In genomic region chr9:114389612-114390368, GRCh38 we compare ENCODE assay signal across 10 cellular contexts. TPM values are rescaled to one million over a fixed set of nuclear protein-coding genes. Genes with fewer than 3 reads are reported as not detected.
DNase-seq lines count a peak whose midpoint lies in the region; ATAC-seq and TF ChIP-seq lines count a peak whose summit lies in the region.
"Had no signal": no experiment of that assay in that cellular context is flagged by ENCODE, and none has a peak within 500 bp of the region (broad histone marks: within the 10 kb centered on the region; RNA-seq: fewer than 3 reads in every experiment).

No MANE protein-coding gene starts in this region.

- ATAC-seq in activated CD8-positive, alpha-beta memory T cell treated with anti-CD3 and anti-CD28 coated beads, Interleukin-2, amount 10 ng/mL, durations not matched to agents 7 days and 5 days = no peak
- no peak for ATAC-seq in HG02759 (IDR thresholded peaks at IDR 0.05; ENCODE audit: unreplicated experiment)

- 73 to 88% methylated on average over 3 to 7 of the region's 7 CpGs for WGBS in endodermal cell (ENCODE audit: insufficient coverage in 1 of 2, insufficient read length in 1 of 2), 2 experiments
- 79 to 84% (median 80%) methylated on average over 7 of the region's 7 CpGs for WGBS in stomach, 5 donors

- H3K27me3 ChIP-seq in OCI-LY1 (ENCODE audit: insufficient read depth, low read length) = no peaks in the 10 kb centered on the region
- peaks cover 36% of the 10 kb centered on the region for H3K27me3 ChIP-seq in endodermal cell (ENCODE audit: control insufficient read depth, insufficient read depth, low read length, poor library complexity, severe bottlenecking)
- H3K27me3 ChIP-seq in stomach = no peaks in the 10 kb centered on the region
- H3K27me3 ChIP-seq: dorsolateral prefrontal cortex had no signal

- peak; percentile 72 for DNase-seq in activated CD8-positive, alpha-beta memory T cell treated with anti-CD3 and anti-CD28 coated beads, Interleukin-2, amount 10 ng/mL, durations not matched to agents 7 days and 5 days
- DNase-seq in activated CD8-positive, alpha-beta memory T cell treated with anti-CD3 and anti-CD28 coated beads, Interleukin-2, amount 50 U/mL, for 4 hours = no peak
- DNase-seq in endodermal cell (peak; percentile 52), stomach (no peak), SW480 (ENCODE audit: low spot score) (no peak), retina (no peak)
- DNase-seq: dorsolateral prefrontal cortex, SHP77 had no signal

- CTCF ChIA-PET in activated CD8-positive, alpha-beta memory T cell treated with anti-CD3 and anti-CD28 coated beads, Interleukin-2, amount 10 ng/mL, durations not matched to agents 7 days and 5 days (lab: Charles Lee) = interaction anchor here (0.7 to 10.8 kb wide), 10 partner anchors 8 to 264 kb away, joined by 3 to 135 read pairs (median 4); no protein-coding TSS in a partner anchor

- TF ChIP-seq CTCF in OCI-LY1 (IDR thresholded peaks at IDR 0.05; ENCODE audit: low read length) = peak; percentile 38; the same call in 1 of the 2 replicates
- no peak for TF ChIP-seq CTCF in endodermal cell (conservative IDR thresholded peaks at IDR 0.05)
- no peak for TF ChIP-seq CTCF in stomach (IDR thresholded peaks at IDR 0.05)

- no peak overlapping the region for H2AFZ ChIP-seq in OCI-LY1 (ENCODE audit: low read length)

- peak overlapping the region; percentile 96 for H3K4me2 ChIP-seq in OCI-LY1 (ENCODE audit: low read length)

- peak overlapping the region; percentile 99 for H3K27ac ChIP-seq in OCI-LY1 (ENCODE audit: low read depth, low read length, poor library complexity, severe bottlenecking)
- no peak overlapping the region for H3K27ac ChIP-seq in endodermal cell (ENCODE audit: low read depth, low read length)
- H3K27ac ChIP-seq in stomach = peak overlapping the region in 4 of 5 donors; percentile 85 to 93 (median 90)

- no peaks in the 10 kb centered on the region for H3K27me3 Mint-ChIP-seq in activated CD8-positive, alpha-beta memory T cell treated with anti-CD3 and anti-CD28 coated beads, Interleukin-2, amount 10 ng/mL, durations not matched to agents 7 days and 5 days
- peaks cover 11% of the 10 kb centered on the region for H3K27me3 Mint-ChIP-seq in endodermal cell (ENCODE audit: insufficient read depth)

- peaks cover 13% of the 10 kb centered on the region for H3K79me2 ChIP-seq in OCI-LY1 (ENCODE audit: insufficient read depth, low read length)

- H3K4me3 ChIP-seq in OCI-LY1 (ENCODE audit: low read depth, low read length, poor library complexity, severe bottlenecking) = peak overlapping the region; percentile 84
- no peak overlapping the region for H3K4me3 ChIP-seq in endodermal cell (ENCODE audit: low read length)
- H3K4me3 ChIP-seq in stomach = no peak overlapping the region
- H3K4me3 ChIP-seq: dorsolateral prefrontal cortex had no signal

- no peaks in the 10 kb centered on the region for H3K36me3 ChIP-seq in OCI-LY1 (ENCODE audit: insufficient read depth, low read length)
- H3K36me3 ChIP-seq in endodermal cell (ENCODE audit: control insufficient read depth, insufficient read depth, low read length) = no peaks in the 10 kb centered on the region
- no peaks in the 10 kb centered on the region for H3K36me3 ChIP-seq in stomach

- peaks cover 55% of the 10 kb centered on the region for H3K4me1 Mint-ChIP-seq in activated CD8-positive, alpha-beta memory T cell treated with anti-CD3 and anti-CD28 coated beads, Interleukin-2, amount 10 ng/mL, durations not matched to agents 7 days and 5 days
- H3K4me1 Mint-ChIP-seq in endodermal cell = peaks cover 50% of the 10 kb centered on the region

- H3K27ac Mint-ChIP-seq in activated CD8-positive, alpha-beta memory T cell treated with anti-CD3 and anti-CD28 coated beads, Interleukin-2, amount 10 ng/mL, durations not matched to agents 7 days and 5 days = peak overlapping the region; percentile 96
- H3K27ac Mint-ChIP-seq in endodermal cell = peak overlapping the region; percentile 53

- H3K9me3 ChIP-seq in OCI-LY1 (ENCODE audit: low read length) (no peaks in the 10 kb centered on the region), endodermal cell (ENCODE audit: control insufficient read depth, low read length) (no peaks in the 10 kb centered on the region), stomach (no peaks in the 10 kb centered on the region)

- H3K9ac ChIP-seq in OCI-LY1 (ENCODE audit: low read length) (peak overlapping the region; percentile 91), endodermal cell (ENCODE audit: extremely low read depth, low read length, poor library complexity, severe bottlenecking) (no peak overlapping the region)

- no peaks in the 10 kb centered on the region for H3K9me2 ChIP-seq in OCI-LY1 (ENCODE audit: low read depth, low read length)

- peak overlapping the region; percentile 100 for H3K4me3 Mint-ChIP-seq in activated CD8-positive, alpha-beta memory T cell treated with anti-CD3 and anti-CD28 coated beads, Interleukin-2, amount 10 ng/mL, durations not matched to agents 7 days and 5 days
- no peak overlapping the region for H3K4me3 Mint-ChIP-seq in endodermal cell

- TF ChIP-seq POLR2A in stomach (IDR thresholded peaks at IDR 0.05) = no peak

- no peak for TF ChIP-seq EP300 in stomach (IDR thresholded peaks at IDR 0.05)

- peaks cover 20% of the 10 kb centered on the region; the same call in 1 of the 2 replicates for H3F3A ChIP-seq in OCI-LY1 (ENCODE audit: insufficient read depth, low read length)

- H4K20me1 ChIP-seq in OCI-LY1 (ENCODE audit: insufficient read depth, low read length) = no peaks in the 10 kb centered on the region

- peaks cover 70% of the 10 kb centered on the region for H3K36me3 Mint-ChIP-seq in activated CD8-positive, alpha-beta memory T cell treated with anti-CD3 and anti-CD28 coated beads, Interleukin-2, amount 10 ng/mL, durations not matched to agents 7 days and 5 days
- no peaks in the 10 kb centered on the region for H3K36me3 Mint-ChIP-seq in endodermal cell (ENCODE audit: low read depth)

- no peaks in the 10 kb centered on the region for H3K9me3 Mint-ChIP-seq in activated CD8-positive, alpha-beta memory T cell treated with anti-CD3 and anti-CD28 coated beads, Interleukin-2, amount 10 ng/mL, durations not matched to agents 7 days and 5 days (ENCODE audit: low read depth)
- no peaks in the 10 kb centered on the region for H3K9me3 Mint-ChIP-seq in endodermal cell

- H3K4me1 ChIP-seq in OCI-LY1 (ENCODE audit: insufficient read depth, low read length, severe bottlenecking) = peaks cover 85% of the 10 kb centered on the region
- peaks cover 19% of the 10 kb centered on the region for H3K4me1 ChIP-seq in endodermal cell (ENCODE audit: control insufficient read depth, insufficient read depth, low read length)
- H3K4me1 ChIP-seq in stomach = peaks cover 65 to 99% (median 89%) of the 10 kb centered on the region in 4 donors

- intact Hi-C loops in stomach (cut with DNase I; ENCODE audit: low total_unique reads) = no loop called here

RNA-seq across cellular contexts. Expression of gene AKNA, which starts 2.0 kb away (rescaled TPM):
- 100 to 1,000 TPM; 432 to 500 TPM for total RNA-seq in activated CD8-positive, alpha-beta memory T cell treated with anti-CD3 and anti-CD28 coated beads, Interleukin-2, amount 10 ng/mL, durations not matched to agents 7 days and 5 days
- total RNA-seq in endodermal cell = 10 to 100 TPM; 12.2 to 15.4 TPM
- polyA plus RNA-seq in endodermal cell (2013, experiment 1 of 2) = 16.6 TPM
- polyA plus RNA-seq in endodermal cell (2013, experiment 2 of 2) = 16.2 TPM
- 10 to 100 TPM; 13.4 to 85.8 (median 31.0) TPM for total RNA-seq in stomach
- polyA plus RNA-seq in stomach = 10 to 100 TPM; 12.2 to 13.6 (median 12.3) TPM

Comparison
In these comparisons a context has a peak if more than half of its experiments do, and no peak if none do; other contexts are left out.
1. DNase-seq: peak in activated CD8-positive, alpha-beta memory T cell treated with anti-CD3 and anti-CD28 coated beads, Interleukin-2, amount 10 ng/mL, durations not matched to agents 7 days and 5 days (single experiment) and endodermal cell (single experiment); none in activated CD8-positive, alpha-beta memory T cell treated with anti-CD3 and anti-CD28 coated beads, Interleukin-2, amount 50 U/mL, for 4 hours (single experiment), stomach (single experiment), SW480 (single experiment) and retina (single experiment).
2. RNA of gene AKNA, which starts 2.0 kb away (total RNA-seq): 432 to 500 TPM in activated CD8-positive, alpha-beta memory T cell treated with anti-CD3 and anti-CD28 coated beads, Interleukin-2, amount 10 ng/mL, durations not matched to agents 7 days and 5 days; 13.4 to 85.8 TPM in stomach and 12.2 to 15.4 TPM in endodermal cell; every median in the first group is over 4 times any median in the second.